Comparison of ENCODE assay signal across 15 cellular contexts in genomic region chr9:117494401-117495130, GRCh38.
DNase-seq lines count a peak whose midpoint lies in the region; ATAC-seq, FAIRE-seq and TF ChIP-seq lines count a peak whose summit lies in the region.
"Had no signal": no experiment of that assay in that cellular context is flagged by ENCODE, and none has a peak within 500 bp of the region (broad histone marks: within the 10 kb centered on the region; RNA-seq: fewer than 3 reads in every experiment).

No MANE protein-coding gene starts in this region.

- no peaks in the 10 kb centered on the region for H3F3A ChIP-seq in SK-N-SH (replicated peaks; ENCODE audit: insufficient read depth)

- ATAC-seq in GM21423 (IDR thresholded peaks at IDR 0.05; ENCODE audit: unreplicated experiment) (no peak), HG02884 (IDR thresholded peaks at IDR 0.05; ENCODE audit: unreplicated experiment) (no peak)
- ATAC-seq: heart left ventricle, Right ventricle myocardium inferior had no signal

- no peaks in the 10 kb centered on the region for H3K9me3 ChIP-seq in SK-N-SH

- H3K27me3 Mint-ChIP-seq in activated naive CD8-positive, alpha-beta T cell treated with anti-CD3 and anti-CD28 coated beads for 36 hours, result no peaks in the 10 kb centered on the region
- H3K27me3 Mint-ChIP-seq: dendritic cell treated with granulocyte-macrophage colony-stimulating factor and Interleukin-4, amounts not matched to agents 40 ng/mL and 50 ng/mL, for 4 days had no signal

- no peaks in the 10 kb centered on the region for H3K36me3 Mint-ChIP-seq in activated naive CD8-positive, alpha-beta T cell treated with anti-CD3 and anti-CD28 coated beads for 36 hours

- no peak overlapping the region for H3K4me3 Mint-ChIP-seq in activated naive CD8-positive, alpha-beta T cell treated with anti-CD3 and anti-CD28 coated beads for 36 hours
- H3K4me3 Mint-ChIP-seq: dendritic cell treated with granulocyte-macrophage colony-stimulating factor and Interleukin-4, amounts not matched to agents 40 ng/mL and 50 ng/mL, for 4 days had no signal

- no peak for TF ChIP-seq POLR2A in GM12891 (IDR thresholded peaks at IDR 0.05; ENCODE audit: low read depth, low read length)

- TF ChIP-seq EP300 in SK-N-SH (IDR thresholded peaks at IDR 0.05; ENCODE audit: borderline replicate concordance in 1 of 2, low read depth in 1 of 2, low read length in 1 of 2), result no peak

- POLR2A ChIA-PET in SK-N-SH (lab: Yijun Ruan, JAX), result no interaction called here

- H3K36me3 ChIP-seq in SK-N-SH (replicated peaks in 1 of 2; ENCODE audit: control insufficient read depth in 1 of 2, insufficient read depth in 2 of 2, low read length in 1 of 2) (no peaks in the 10 kb centered on the region), kidney epithelial cell (ENCODE audit: control insufficient read depth, insufficient read depth, low read length) (no peaks in the 10 kb centered on the region)
- H3K36me3 ChIP-seq: heart left ventricle had no signal

- peak overlapping the region in 1 of 2 experiments; percentile 34; a peak in 2 of 4 replicates for H3K27ac ChIP-seq in SK-N-SH (ENCODE audit: low read depth in 2 of 2, low read length in 1 of 2)
- H3K27ac ChIP-seq: GM23248, heart left ventricle had no signal

- H3K4me3 ChIP-seq in SK-N-SH (ENCODE audit: low read depth in 2 of 2, low read length in 1 of 2) (peak overlapping the region; percentile 23 to 26; a peak in 2 of 4 replicates), kidney epithelial cell (ENCODE audit: low read depth, low read length) (peak overlapping the region; percentile 9)
- H3K4me3 ChIP-seq: GM23248 had no signal

- no peak overlapping the region for H3K27ac Mint-ChIP-seq in activated naive CD8-positive, alpha-beta T cell treated with anti-CD3 and anti-CD28 coated beads for 36 hours
- H3K27ac Mint-ChIP-seq: activated T-helper 2 cell treated with anti-CD3 and anti-CD28 coated beads, Interferon-gamma antibody, Interleukin-2, Interleukin-4, amounts not matched to agents 10 μg/mL and 5 μg/mL and 100 μg/mL, durations not matched to agents 14 hours and 24 hours and 36 hours; dendritic cell treated with granulocyte-macrophage colony-stimulating factor and Interleukin-4, amounts not matched to agents 40 ng/mL and 50 ng/mL, for 4 days had no signal

- H3K27me3 ChIP-seq in SK-N-SH (ENCODE audit: insufficient read depth), result no peaks in the 10 kb centered on the region
- H3K27me3 ChIP-seq in kidney epithelial cell (ENCODE audit: control insufficient read depth, insufficient read depth, low read length), result no peaks in the 10 kb centered on the region

- no peaks in the 10 kb centered on the region for H4K20me1 ChIP-seq in SK-N-SH (ENCODE audit: insufficient read depth)

- WGBS in SK-N-SH (ENCODE audit: low lambda C conversion rate), result 9% methylated on average over 3 of the region's 3 CpGs

- H3K79me2 ChIP-seq in SK-N-SH (ENCODE audit: insufficient read depth), result no peaks in the 10 kb centered on the region

- TF ChIP-seq CTCF in SK-N-SH (IDR thresholded peaks at IDR 0.05), result no peak
- no peak for TF ChIP-seq CTCF in kidney epithelial cell (IDR thresholded peaks at IDR 0.05; ENCODE audit: insufficient read depth, low read length, poor library complexity, severe bottlenecking)

- H3K9me3 Mint-ChIP-seq in activated naive CD8-positive, alpha-beta T cell treated with anti-CD3 and anti-CD28 coated beads for 36 hours, result peaks cover 10% of the 10 kb centered on the region
- H3K9me3 Mint-ChIP-seq: dendritic cell treated with granulocyte-macrophage colony-stimulating factor and Interleukin-4, amounts not matched to agents 40 ng/mL and 50 ng/mL, for 4 days had no signal

- 0 out of 2 replicates have a peak overlapping the region, but pooled peaks have one; percentile 60 for H2AFZ ChIP-seq in SK-N-SH (ENCODE audit: low read depth)
- H2AFZ ChIP-seq: GM23248 had no signal

- H3K9ac ChIP-seq in SK-N-SH, result no peak overlapping the region
- H3K9ac ChIP-seq: GM23248 had no signal

- no peak for TF ChIP-seq RAD21 in SK-N-SH (IDR thresholded peaks at IDR 0.05; ENCODE audit: low read length)

- no peaks in the 10 kb centered on the region; a peak in 2 of 4 replicates for H3K4me1 ChIP-seq in SK-N-SH (ENCODE audit: control insufficient read depth in 1 of 2, insufficient read depth in 2 of 2, low read depth in 1 of 2, low read length in 1 of 2)
- H3K4me1 ChIP-seq: heart left ventricle had no signal

- CTCF ChIA-PET in SK-N-SH (lab: Yijun Ruan, JAX), result interaction anchor here (0.8 to 1.3 kb wide), 4 partner anchors 8 to 23 kb away, joined by 3 to 5 read pairs (median 4); no protein-coding TSS in a partner anchor

- no peaks in the 10 kb centered on the region for H3K4me1 Mint-ChIP-seq in activated naive CD8-positive, alpha-beta T cell treated with anti-CD3 and anti-CD28 coated beads for 36 hours

- peak overlapping the region; percentile 12; the same call in 1 of the 2 replicates for H3K4me2 ChIP-seq in SK-N-SH

- H3K9me2 ChIP-seq in SK-N-SH, result no peaks in the 10 kb centered on the region

- DNase-seq in A172 (ENCODE audit: low spot score) (peak; percentile 12), NCI-H1092 (lab: John Stamatoyannopoulos, UW) (peak; percentile 25), SK-N-SH (peak; percentile 22), kidney epithelial cell (ENCODE audit: low read depth) (no peak), GM12891 (ENCODE audit: insufficient read length, low spot score) (no peak)
- DNase-seq in activated naive CD8-positive, alpha-beta T cell treated with anti-CD3 and anti-CD28 coated beads for 36 hours, result no peak
- DNase-seq: activated CD4-positive, CD25-positive, alpha-beta regulatory T cell; GF-D8; GM23248; heart left ventricle had no signal

- FAIRE-seq in GM12891 (lab: Jason Lieb, UNC), result no peak

TF ChIP-seq in SK-N-SH, 30 proteins besides CTCF, POLR2A, EP300 and RAD21 (continues in another document):
- TF ChIP-seq FOSL2 (IDR thresholded peaks at IDR 0.05; ENCODE audit: borderline replicate concordance, low read depth) (no peak), GATA2 (CRISPR knock-in tag; IDR thresholded peaks at IDR 0.05) (no peak), TCF12 (IDR thresholded peaks at IDR 0.05) (no peak), MXI1 (IDR thresholded peaks at IDR 0.05; ENCODE audit: low read depth, low read length) (no peak), ZBTB33 (IDR thresholded peaks at IDR 0.05; ENCODE audit: borderline replicate concordance, low read depth) (no peak), FOXM1 (IDR thresholded peaks at IDR 0.05; ENCODE audit: low read depth) (no peak), POLR2AphosphoS5 (IDR thresholded peaks at IDR 0.05; ENCODE audit: low read depth, low read length) (no peak), EZH2phosphoT487 (IDR thresholded peaks at IDR 0.05; ENCODE audit: borderline replicate concordance, low read depth) (no peak), RCOR1 (IDR thresholded peaks at IDR 0.05; ENCODE audit: low read length) (no peak), JUND (IDR thresholded peaks at IDR 0.05) (no peak), CHD2 (IDR thresholded peaks at IDR 0.05; ENCODE audit: low read length, partially characterized antibody) (no peak), RXRA (IDR thresholded peaks at IDR 0.05; ENCODE audit: borderline replicate concordance, low read depth) (no peak)

TF ChIP-seq in GM12891, 5 proteins besides CTCF, POLR2A, EP300 and RAD21:
- TF ChIP-seq POLR2AphosphoS5 (IDR thresholded peaks at IDR 0.05; ENCODE audit: low read depth, low read length) (no peak), SPI1 (IDR thresholded peaks at IDR 0.05; ENCODE audit: low read depth, low read length) (no peak), PAX5 (IDR thresholded peaks at IDR 0.05; ENCODE audit: insufficient read depth, low read length, severe bottlenecking) (no peak), TAF1 (IDR thresholded peaks at IDR 0.05; ENCODE audit: low read depth, low read length) (no peak), POU2F2 (IDR thresholded peaks at IDR 0.05; ENCODE audit: low read depth, low read length) (no peak)

Comparison
In these comparisons a context has a peak if more than half of its experiments do, and no peak if none do; other contexts are left out.
1. DNase-seq: peak in A172 (single experiment), NCI-H1092 (single experiment) and SK-N-SH (single experiment); none in kidney epithelial cell (single experiment), activated naive CD8-positive, alpha-beta T cell treated with anti-CD3 and anti-CD28 coated beads for 36 hours (single experiment) and GM12891 (single experiment).